9 cellular contexts compared by ENCODE assay signal in genomic region chr3:35639251-35640185, GRCh38. TPM values are rescaled to one million over a fixed set of nuclear protein-coding genes. Genes with fewer than 3 reads are reported as not detected.
DNase-seq lines count a peak whose midpoint lies in the region; ATAC-seq and TF ChIP-seq lines count a peak whose summit lies in the region.
"Had no signal": no experiment of that assay in that cellular context is flagged by ENCODE, and none has a peak within 500 bp of the region (broad histone marks: within the 10 kb centered on the region; RNA-seq: fewer than 3 reads in every experiment).

Gene ARPP21, plus strand, starts transcription at chr3:35639525. Its CDS starts 42,227 bp downstream, at chr3:35681752.

- H2AK9ac ChIP-seq in IMR-90 (replicated peaks; ENCODE audit: low read depth, low read length, poor library complexity): no peak within 1 kb of the TSS

- no peak within 1 kb of the TSS for H3K4ac ChIP-seq in IMR-90 (ENCODE audit: low read depth, low read length)

- no peak for TF ChIP-seq CTCF in IMR-90 (conservative IDR thresholded peaks at IDR 0.05; ENCODE audit: low read depth, low read length)
- TF ChIP-seq CTCF in WERI-Rb-1 (IDR thresholded peaks at IDR 0.05; ENCODE audit: low read depth, low read length): no peak

- dilution Hi-C loops in IMR-90 (cut with HindIII; ENCODE audit: low sequenced_read_pairs, unreplicated experiment): no loop called here

- H3K9ac ChIP-seq in IMR-90 (ENCODE audit: low read depth, low read length): no peak within 1 kb of the TSS
- H3K9ac ChIP-seq in skeletal muscle satellite cell (ENCODE audit: low read depth, low read length): peak within 1 kb of the TSS; percentile 54

- no peak within 1 kb of the TSS for H2BK20ac ChIP-seq in IMR-90 (ENCODE audit: low read depth, low read length)

- no peak within 1 kb of the TSS for H3K14ac ChIP-seq in IMR-90 (replicated peaks; ENCODE audit: low read depth, low read length)

- no peaks in the 10 kb centered on the region for H3K9me1 ChIP-seq in IMR-90 (ENCODE audit: insufficient read depth, low read length)

- POLR2A ChIA-PET in IMR-90 (lab: Charles Lee; ENCODE audit: unreplicated experiment): no interaction called here

- no peaks in the 10 kb centered on the region for H3K79me1 ChIP-seq in IMR-90 (ENCODE audit: low read depth in 1 of 2, low read length in 2 of 2)

- in situ Hi-C loops in IMR-90 (cut with MboI; ENCODE audit: low sequenced_read_pairs): no loop called here

- intact Hi-C loops in IMR-90 (cut with micrococcal nuclease): no loop called here

- H3K4me3 ChIP-seq in IMR-90 (ENCODE audit: insufficient read depth, low read depth, low read length): 0 out of 2 replicates have a peak within 1 kb of the TSS, but pooled peaks have one; percentile 9
- peak within 1 kb of the TSS; percentile 50 for H3K4me3 ChIP-seq in iPS-18c (ENCODE audit: insufficient read depth, low read depth, low read length)
- H3K4me3 ChIP-seq in skeletal muscle satellite cell (ENCODE audit: low read length): peak within 1 kb of the TSS; percentile 80
- H3K4me3 ChIP-seq in WERI-Rb-1 (ENCODE audit: low read depth, low read length): no peak within 1 kb of the TSS; the same call in 1 of the 2 replicates

- no peak within 1 kb of the TSS for H2AK5ac ChIP-seq in IMR-90 (ENCODE audit: low read depth, low read length)

- H2BK15ac ChIP-seq in IMR-90 (ENCODE audit: low read depth, low read length): no peak within 1 kb of the TSS

- DNase-seq in NCI-H2107 treated with DMSO at 0.1 percent for 48 hours (lab: John Stamatoyannopoulos, UW; ENCODE audit: unreplicated experiment) (peak; percentile 6), NCI-H2107 (lab: John Stamatoyannopoulos, UW) (no peak), IMR-90 (no peak), astrocyte of the hippocampus (ENCODE audit: low read depth, low spot score) (peak; percentile 62), WERI-Rb-1 (no peak)

- H2BK5ac ChIP-seq in IMR-90 (ENCODE audit: low read depth, low read length, poor library complexity, severe bottlenecking): no peak within 1 kb of the TSS

- H3K18ac ChIP-seq in IMR-90 (ENCODE audit: low read depth, low read length): no peak within 1 kb of the TSS

- BruUV-seq in IMR-90 (replicated peaks; lab: Mats Ljungman, UMichigan): no TSS peak

- H4K5ac ChIP-seq in IMR-90 (ENCODE audit: low read depth, low read length): no peak within 1 kb of the TSS

- peak within 1 kb of the TSS; percentile 61 for H2AFZ ChIP-seq in IMR-90 (replicated peaks; ENCODE audit: low read length, poor library complexity)

- whole genome bisulfite sequencing in IMR-90 (ENCODE audit: extremely low coverage in 2 of 2, insufficient read length in 1 of 2), 2 experiments: 2% methylated on average over 42 of the region's 83 CpGs; no CpG with 5 or more reads in 1 of the 2 experiments

- ATAC-seq in IMR-90 (ENCODE audit: low read depth) (peak; percentile 44), GM21381 (IDR thresholded peaks at IDR 0.05; ENCODE audit: unreplicated experiment) (no peak)

- no peak for TF ChIP-seq RAD21 in IMR-90 (IDR thresholded peaks at IDR 0.05; ENCODE audit: low read length)

- no peaks in the 10 kb centered on the region; the same call in none of the 2 replicates for H3K27me3 ChIP-seq in IMR-90 (ENCODE audit: control insufficient read depth, insufficient read depth, low read length)
- peaks cover 13% of the 10 kb centered on the region for H3K27me3 ChIP-seq in skeletal muscle satellite cell (ENCODE audit: control insufficient read depth, insufficient read depth, low read length)
- H3K27me3 ChIP-seq in WERI-Rb-1 (ENCODE audit: insufficient read depth, low read depth, severe bottlenecking): no peaks in the 10 kb centered on the region

- H4K91ac ChIP-seq in IMR-90 (ENCODE audit: insufficient read depth, low read depth, low read length): no peak within 1 kb of the TSS

- no peaks in the 10 kb centered on the region for H4K20me1 ChIP-seq in IMR-90 (ENCODE audit: insufficient read depth, low read length)

- H3K4me1 ChIP-seq in IMR-90 (ENCODE audit: control insufficient read depth, insufficient read depth, low read length) (no peaks in the 10 kb centered on the region), skeletal muscle satellite cell (ENCODE audit: control insufficient read depth, insufficient read depth, low read length) (peaks cover 4% of the 10 kb centered on the region)

- no peak within 1 kb of the TSS for H2BK120ac ChIP-seq in IMR-90 (ENCODE audit: low read depth, low read length)

- H3K4me2 ChIP-seq in IMR-90 (ENCODE audit: low read depth, low read length): no peak within 1 kb of the TSS
- H3K4me2 ChIP-seq in skeletal muscle satellite cell (ENCODE audit: low read length): peak within 1 kb of the TSS; percentile 97

- H4K8ac ChIP-seq in IMR-90 (ENCODE audit: low read depth in 2 of 2, low read length in 2 of 2): no peak within 1 kb of the TSS

- H3K36me3 ChIP-seq in IMR-90 (ENCODE audit: control insufficient read depth, insufficient read depth, low read length) (no peaks in the 10 kb centered on the region), skeletal muscle satellite cell (ENCODE audit: insufficient read depth, low read length) (no peaks in the 10 kb centered on the region), WERI-Rb-1 (no peaks in the 10 kb centered on the region)

- CTCF ChIA-PET in IMR-90 (lab: Yijun Ruan, JAX): no interaction called here

- H3K27ac ChIP-seq in IMR-90 (ENCODE audit: insufficient read depth, low read length) (no peak within 1 kb of the TSS), WERI-Rb-1 (no peak within 1 kb of the TSS)
- H3K27ac ChIP-seq: C4-2B had no signal

- H3K9me3 ChIP-seq in IMR-90 (ENCODE audit: control insufficient read depth, insufficient read depth, low read length) (peaks cover 2% of the 10 kb centered on the region), iPS-18c (ENCODE audit: control insufficient read depth, insufficient read depth, low read length) (no peaks in the 10 kb centered on the region), skeletal muscle satellite cell (replicated peaks; ENCODE audit: low read length) (no peaks in the 10 kb centered on the region), WERI-Rb-1 (ENCODE audit: severe bottlenecking) (no peaks in the 10 kb centered on the region)

- no peak within 1 kb of the TSS for H3K56ac ChIP-seq in IMR-90 (ENCODE audit: extremely low read depth, insufficient read depth, low read length)

- TF ChIP-seq POLR2A in IMR-90 (IDR thresholded peaks at IDR 0.05; ENCODE audit: low read depth, low read length): no peak

- no peak within 1 kb of the TSS for H3K23ac ChIP-seq in IMR-90 (ENCODE audit: low read depth, low read length)

TF ChIP-seq in IMR-90, 13 proteins besides CTCF, POLR2A, EP300 and RAD21:
- TF ChIP-seq MAZ (IDR thresholded peaks at IDR 0.05; ENCODE audit: borderline replicate concordance, low read depth, low read length): no peak
- TF ChIP-seq NFE2L2 (IDR thresholded peaks at IDR 0.05; ENCODE audit: low read depth, low read length): no peak
- TF ChIP-seq RFX5 (IDR thresholded peaks at IDR 0.05; ENCODE audit: low read depth, low read length): no peak
- no peak for TF ChIP-seq MXI1 (IDR thresholded peaks at IDR 0.05; ENCODE audit: borderline replicate concordance, low read depth, low read length)
- no peak for TF ChIP-seq RCOR1 (IDR thresholded peaks at IDR 0.05; ENCODE audit: insufficient replicate concordance, low read length)
- no peak for TF ChIP-seq SMC3 (IDR thresholded peaks at IDR 0.05; ENCODE audit: low read depth, low read length)
- TF ChIP-seq ELK1 (IDR thresholded peaks at IDR 0.05; ENCODE audit: borderline replicate concordance, low read depth, low read length): no peak
- TF ChIP-seq CHD1 (IDR thresholded peaks at IDR 0.05; ENCODE audit: low read depth, low read length): no peak

RNA-seq across cellular contexts. Expression of gene ARPP21, which starts in this region (rescaled TPM):
- total RNA-seq in IMR-90 (2012; rRNA removed): not detected in 2 replicates
- polyA plus RNA-seq in IMR-90 (2012; rRNA removed): not detected in 2 replicates
- polyA plus RNA-seq in IMR-90 (2012; cell fraction: cytosol; rRNA removed): not detected in 2 replicates
- polyA plus RNA-seq in IMR-90 (2012; cell fraction: nucleus; rRNA removed; ENCODE audit: low replicate concordance): not detected in 2 replicates
- under 0.01 and 4.8 TPM in 2 replicates for total RNA-seq in skeletal muscle satellite cell (2012; rRNA removed)

Comparison
In these comparisons a context has a peak if more than half of its experiments do, and no peak if none do; other contexts are left out.
1. DNase-seq: peak in NCI-H2107 treated with DMSO at 0.1 percent for 48 hours (single experiment) and astrocyte of the hippocampus (single experiment); none in NCI-H2107 (single experiment), IMR-90 (single experiment) and WERI-Rb-1 (single experiment).
2. Peak in ATAC-seq and H3K4me3 ChIP-seq in IMR-90; RNA of the gene not detected or under 1 TPM.